ENCODE assay signal across 1 cellular context in the genomic region with DNA sequence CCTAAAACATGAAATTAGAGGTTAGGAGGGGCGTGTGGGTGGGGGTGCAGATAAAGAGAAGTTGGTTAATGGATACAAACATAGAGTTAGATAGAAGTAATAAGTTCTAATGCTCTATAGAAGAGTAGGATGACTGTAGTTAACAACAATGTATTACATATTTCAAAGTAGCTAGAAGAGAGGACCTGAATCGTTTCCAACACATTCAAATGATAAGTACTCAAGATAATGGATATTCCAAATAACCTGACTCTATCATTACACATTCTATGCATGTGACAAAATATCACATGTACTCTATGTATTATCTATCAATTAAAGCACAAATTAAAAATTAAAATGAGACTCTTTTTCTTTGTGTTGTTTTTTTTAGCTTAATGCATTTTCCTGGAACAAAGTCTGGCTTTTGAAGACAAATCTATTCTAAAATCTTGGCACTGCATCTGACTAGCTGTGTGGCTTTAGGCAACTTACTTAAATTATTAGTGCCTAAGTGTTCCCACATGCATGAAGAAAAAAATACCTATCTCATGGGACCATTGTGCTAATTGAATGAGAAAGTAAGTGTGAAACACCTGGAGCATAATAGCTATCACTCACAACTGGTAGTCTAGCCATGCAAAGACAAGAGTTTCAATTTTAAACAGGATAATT.
TF ChIP-seq lines count a peak whose summit lies in the region.

No MANE protein-coding gene starts in this region.

TF ChIP-seq in SK-N-SH, 30 proteins besides CTCF, POLR2A, EP300 and RAD21:
- 0 out of 2 replicates have a peak, but pooled peaks have one; percentile 39 for TF ChIP-seq FOXJ3 (CRISPR knock-in tag; IDR thresholded peaks at IDR 0.05)
- TF ChIP-seq YY1 (IDR thresholded peaks at IDR 0.05; ENCODE audit: low read depth), result no peak
- peak; percentile 58; the same call in 1 of the 2 replicates for TF ChIP-seq TCF12 (IDR thresholded peaks at IDR 0.05)
- peak; percentile 87 for TF ChIP-seq RCOR1 (IDR thresholded peaks at IDR 0.05; ENCODE audit: low read length)
- no peak for TF ChIP-seq GABPA (IDR thresholded peaks at IDR 0.05; ENCODE audit: low read depth)
- no peak for TF ChIP-seq NRF1 (IDR thresholded peaks at IDR 0.05; ENCODE audit: low read depth, low read length)
- TF ChIP-seq MXI1 (IDR thresholded peaks at IDR 0.05; ENCODE audit: low read depth, low read length), result peak; percentile 46; the same call in 1 of the 2 replicates
- TF ChIP-seq CHD2 (IDR thresholded peaks at IDR 0.05; ENCODE audit: low read length, partially characterized antibody), result peak; percentile 73
- TF ChIP-seq GATA2 (CRISPR knock-in tag; IDR thresholded peaks at IDR 0.05), result peak; percentile 80
- TF ChIP-seq NFIC (IDR thresholded peaks at IDR 0.05; ENCODE audit: borderline replicate concordance), result peak; percentile 55
- peak; percentile 6; the same call in 1 of the 2 replicates for TF ChIP-seq PBX3 (IDR thresholded peaks at IDR 0.05)
- TF ChIP-seq TEAD4 (IDR thresholded peaks at IDR 0.05; ENCODE audit: borderline replicate concordance, insufficient read depth), result peak; percentile 39; the same call in 1 of the 2 replicates
